ENCODE assay signal across 30 cellular contexts in genomic region chr1:114435088-114435715, GRCh38.
A peak's percentile ranks its signal among the peaks of the same experiment; 100 is the strongest.
DNase-seq lines count a peak whose midpoint lies in the region; ATAC-seq, FAIRE-seq and TF ChIP-seq lines count a peak whose summit lies in the region.
"Had no signal": no experiment of that assay in that cellular context is flagged by ENCODE, and none has a peak within 500 bp of the region (broad histone marks: within the 10 kb centered on the region; RNA-seq: fewer than 3 reads in every experiment).

No MANE protein-coding gene starts in this region.

- no peak for FAIRE-seq in small intestine (lab: Jason Lieb, UNC)
- FAIRE-seq: A549, D721Med, pancreas had no signal

- H3K27me3 ChIP-seq in small intestine (ENCODE audit: control insufficient read depth in 2 of 2, insufficient read depth in 2 of 2, low read length in 2 of 2) (no peaks in the 10 kb centered on the region), Peyer's patch (no peaks in the 10 kb centered on the region)
- H3K27me3 ChIP-seq: brain microvascular endothelial cell, left lung, neural progenitor cell, pancreas, thyroid gland, uterus had no signal

- TF ChIP-seq CTCF in glutamatergic neuron (IDR thresholded peaks at IDR 0.05; ENCODE audit: partially characterized antibody, unreplicated experiment) = no peak
- TF ChIP-seq CTCF in Peyer's patch (IDR thresholded peaks at IDR 0.05) = no peak

- H3K9me3 ChIP-seq in small intestine (ENCODE audit: control insufficient read depth, low read depth) (no peaks in the 10 kb centered on the region), Peyer's patch (no peaks in the 10 kb centered on the region)
- H3K9me3 ChIP-seq: A549, left lung, pancreas, thyroid gland, uterus had no signal

- WGBS in small intestine, 3 donors = 88 to 100% (median 96%) methylated on average over 1 of the region's 1 CpG

- no peak overlapping the region for H3K4me3 ChIP-seq in small intestine (ENCODE audit: low read depth in 1 of 2, low read length in 2 of 2)
- H3K4me3 ChIP-seq in Peyer's patch = no peak overlapping the region
- H3K4me3 ChIP-seq: A549, left lung, neural progenitor cell, pancreas, thyroid gland, uterus had no signal

- no peak for TF ChIP-seq POLR2A in Peyer's patch (IDR thresholded peaks at IDR 0.05)

- no peak overlapping the region for H3K4me3 Mint-ChIP-seq in activated T-cell treated with anti-CD3 and anti-CD28 coated beads, Interleukin-2, amount 50 U/mL, for 72 hours
- H3K4me3 Mint-ChIP-seq in immature natural killer cell = no peak overlapping the region
- no peak overlapping the region for H3K4me3 Mint-ChIP-seq in glutamatergic neuron (ENCODE audit: unreplicated experiment)
- H3K4me3 Mint-ChIP-seq: activated CD4-positive, alpha-beta T cell treated with anti-CD3 and anti-CD28 coated beads, Interleukin-2, amount 10 ng/mL, durations not matched to agents 24 days and 14 days; CD4-positive, alpha-beta T cell; neural progenitor cell had no signal

- H3K27ac Mint-ChIP-seq in activated T-cell treated with anti-CD3 and anti-CD28 coated beads, Interleukin-2, amount 50 U/mL, for 72 hours = peak overlapping the region; percentile 74
- H3K27ac Mint-ChIP-seq in immature natural killer cell (peak overlapping the region in 5 of 6 donors; percentile 4 to 37 (median 29)), glutamatergic neuron (ENCODE audit: unreplicated experiment) (no peak overlapping the region)
- H3K27ac Mint-ChIP-seq: activated CD4-positive, alpha-beta T cell treated with anti-CD3 and anti-CD28 coated beads, Interleukin-2, amount 10 ng/mL, durations not matched to agents 24 days and 14 days; CD4-positive, alpha-beta T cell; neural progenitor cell had no signal

- H3K4me1 ChIP-seq in small intestine (ENCODE audit: control insufficient read depth in 2 of 2, insufficient read depth in 1 of 2, low read depth in 1 of 2, low read length in 1 of 2) = no peaks in the 10 kb centered on the region
- no peaks in the 10 kb centered on the region for H3K4me1 ChIP-seq in Peyer's patch
- H3K4me1 ChIP-seq: left lung, neural progenitor cell, pancreas, thyroid gland, uterus had no signal

- peaks cover 0 to 4% of the 10 kb centered on the region in 2 donors for H3K36me3 ChIP-seq in small intestine (ENCODE audit: control insufficient read depth in 2 of 2, insufficient read depth in 2 of 2, low read length in 2 of 2)
- H3K36me3 ChIP-seq in Peyer's patch = peaks cover 0 to 16% (median 0%) of the 10 kb centered on the region in 3 donors
- H3K36me3 ChIP-seq: brain microvascular endothelial cell, pancreas, thyroid gland, uterus had no signal

- peaks cover 0 to 7% of the 10 kb centered on the region in 2 donors for H3K36me3 Mint-ChIP-seq in activated T-cell treated with anti-CD3 and anti-CD28 coated beads, Interleukin-2, amount 50 U/mL, for 72 hours (ENCODE audit: insufficient read depth in 2 of 2)
- H3K36me3 Mint-ChIP-seq in immature natural killer cell (peaks cover 0 to 19% (median 18%) of the 10 kb centered on the region in 3 donors), glutamatergic neuron (ENCODE audit: unreplicated experiment) (peaks cover 4% of the 10 kb centered on the region)

- H3K27ac ChIP-seq in small intestine (ENCODE audit: low read depth in 1 of 2, low read length in 1 of 2) (no peak overlapping the region), Peyer's patch (no peak overlapping the region)
- H3K27ac ChIP-seq: A549, brain microvascular endothelial cell, left lung, neural progenitor cell, pancreas, thyroid gland, uterus, WERI-Rb-1 had no signal

- ATAC-seq in activated T-cell treated with anti-CD3 and anti-CD28 coated beads, Interleukin-2, amount 50 U/mL, for 72 hours (replicated peaks in 1 of 2) = no peak
- ATAC-seq: A549, left lung, PC-3 had no signal

- no peak for DNase-seq in activated T-cell treated with anti-CD3 and anti-CD28 coated beads, Interleukin-2, amount 50 U/mL, for 72 hours
- no peak for DNase-seq in activated T-cell treated with anti-CD3 and anti-CD28 coated beads, Interleukin-2, amount 50 U/mL, for 48 hours
- peak; percentile 1 for DNase-seq in astrocyte of the hippocampus (ENCODE audit: low read depth, low spot score)
- DNase-seq in immature natural killer cell = no peak
- peak; percentile 63 for DNase-seq in small intestine
- no peak for DNase-seq in glutamatergic neuron
- DNase-seq in Peyer's patch = no peak
- DNase-seq in DMS 273 treated with DMSO at 0.1 percent for 48 hours (lab: John Stamatoyannopoulos, UW) = no peak
- DNase-seq: activated CD4-positive, alpha-beta T cell treated with anti-CD3 and anti-CD28 coated beads, Interleukin-2, amount 10 ng/mL, durations not matched to agents 24 days and 14 days; activated gamma-delta T cell treated with Interleukin-2 at 50 U/mL for 16 hours; activated T-cell treated with anti-CD3 and anti-CD28 coated beads, Interleukin-2, amount 50 U/mL, for 1 hour; brain microvascular endothelial cell; CD4-positive, alpha-beta T cell; H7; hypothalamus; left lung; mesendoderm; NCI-H146; NCI-H226; NCI-H69; pancreas; PC-3; retina; stimulated activated CD4-positive, alpha-beta T cell treated with anti-CD3 and anti-CD28 coated beads, Interleukin-2, amount 100 ng/mL, for 24 hours; thyroid gland; uterus; WERI-Rb-1 had no signal

- H3K27me3 Mint-ChIP-seq in activated T-cell treated with anti-CD3 and anti-CD28 coated beads, Interleukin-2, amount 50 U/mL, for 72 hours (ENCODE audit: low read depth) = no peaks in the 10 kb centered on the region
- H3K27me3 Mint-ChIP-seq in immature natural killer cell (ENCODE audit: low read depth in 3 of 3) (no peaks in the 10 kb centered on the region), glutamatergic neuron (ENCODE audit: unreplicated experiment) (no peaks in the 10 kb centered on the region)
- H3K27me3 Mint-ChIP-seq: activated CD4-positive, alpha-beta T cell treated with anti-CD3 and anti-CD28 coated beads, Interleukin-2, amount 10 ng/mL, durations not matched to agents 24 days and 14 days; CD4-positive, alpha-beta T cell had no signal

- H3K4me1 Mint-ChIP-seq in activated T-cell treated with anti-CD3 and anti-CD28 coated beads, Interleukin-2, amount 50 U/mL, for 72 hours (ENCODE audit: low read depth) = peaks cover 16% of the 10 kb centered on the region
- H3K4me1 Mint-ChIP-seq in immature natural killer cell (peaks cover 14 to 49% of the 10 kb centered on the region in 2 donors), glutamatergic neuron (ENCODE audit: low read depth, unreplicated experiment) (no peaks in the 10 kb centered on the region)
- H3K4me1 Mint-ChIP-seq: neural progenitor cell had no signal

- H3K9me3 Mint-ChIP-seq in activated T-cell treated with anti-CD3 and anti-CD28 coated beads, Interleukin-2, amount 50 U/mL, for 72 hours = no peaks in the 10 kb centered on the region
- H3K9me3 Mint-ChIP-seq in immature natural killer cell (no peaks in the 10 kb centered on the region), glutamatergic neuron (ENCODE audit: unreplicated experiment) (peaks cover 2% of the 10 kb centered on the region)
- H3K9me3 Mint-ChIP-seq: activated CD4-positive, alpha-beta T cell treated with anti-CD3 and anti-CD28 coated beads, Interleukin-2, amount 10 ng/mL, durations not matched to agents 24 days and 14 days; CD4-positive, alpha-beta T cell; neural progenitor cell had no signal

Comparison
In these comparisons a context has a peak if more than half of its experiments do, and no peak if none do; other contexts are left out.
1. DNase-seq: peak in astrocyte of the hippocampus (single experiment) and small intestine (single experiment); none in activated T-cell treated with anti-CD3 and anti-CD28 coated beads, Interleukin-2, amount 50 U/mL, for 72 hours (0 of 2), activated T-cell treated with anti-CD3 and anti-CD28 coated beads, Interleukin-2, amount 50 U/mL, for 48 hours (0 of 2), immature natural killer cell (0 of 3), glutamatergic neuron (single experiment), Peyer's patch (0 of 3) and DMS 273 treated with DMSO at 0.1 percent for 48 hours (single experiment).